In the genomic region with DNA sequence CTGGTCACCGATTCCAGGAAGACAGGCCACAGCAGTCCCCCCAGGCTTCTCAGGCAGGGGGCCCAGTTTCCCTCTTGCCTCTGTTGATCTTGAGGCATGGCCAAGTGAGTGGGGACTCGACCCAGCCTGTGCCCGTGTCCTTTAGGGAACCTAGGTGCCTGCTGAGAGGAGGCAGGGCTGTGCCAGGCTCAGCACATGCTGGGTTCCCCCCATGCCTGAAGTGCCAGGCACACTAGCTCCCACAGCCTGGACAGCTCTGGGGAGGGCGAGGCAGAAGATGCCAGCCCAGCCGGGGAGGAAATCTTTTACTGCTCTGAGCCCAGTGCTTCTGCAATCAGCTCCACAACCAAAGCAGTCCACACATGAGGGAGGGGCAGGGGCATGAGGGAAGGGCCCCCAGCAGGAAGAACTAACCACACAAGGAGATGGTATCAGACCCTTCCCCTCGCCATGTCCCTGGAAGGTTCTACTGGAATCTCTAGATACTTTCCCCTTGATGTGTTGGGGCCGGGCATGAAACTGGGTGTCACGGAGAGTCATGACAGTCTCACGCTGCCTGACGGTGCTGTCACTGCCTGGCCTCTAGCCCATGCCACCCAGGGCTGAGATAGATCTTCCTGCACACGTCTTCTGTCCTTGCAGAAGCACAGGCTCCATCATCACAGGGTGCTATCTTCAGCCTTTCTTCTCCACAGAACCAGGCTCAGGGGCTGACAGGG, we compare ENCODE assay signal across 9 cellular contexts. TPM values are rescaled to one million over a fixed set of nuclear protein-coding genes. Genes with fewer than 3 reads are reported as not detected.
DNase-seq lines count a peak whose midpoint lies in the region; ATAC-seq lines count a peak whose summit lies in the region.
"Had no signal": no experiment of that assay in that cellular context is flagged by ENCODE, and none has a peak within 500 bp of the region (broad histone marks: within the 10 kb centered on the region; RNA-seq: fewer than 3 reads in every experiment).

No MANE protein-coding gene starts in this region.

- peaks cover 31 to 61% of the 10 kb centered on the region in 2 donors for H3K4me1 ChIP-seq in muscle layer of duodenum (ENCODE audit: control insufficient read depth in 1 of 2, insufficient read depth in 2 of 2, low read length in 2 of 2)

- H3K4me3 ChIP-seq in muscle layer of duodenum (ENCODE audit: low read depth in 1 of 2, low read length in 2 of 2): no peak overlapping the region

- H3K9me3 ChIP-seq in muscle layer of duodenum (ENCODE audit: control insufficient read depth in 1 of 2, low read length in 2 of 2): no peaks in the 10 kb centered on the region

- ATAC-seq in HG02623 (IDR thresholded peaks at IDR 0.05; ENCODE audit: unreplicated experiment): no peak

- H3K36me3 ChIP-seq in muscle layer of duodenum (ENCODE audit: control insufficient read depth in 1 of 2, insufficient read depth in 2 of 2, low read length in 2 of 2): no peaks in the 10 kb centered on the region

- peak; percentile 37 for DNase-seq in stimulated activated CD4-positive, alpha-beta T cell treated with anti-CD3 and anti-CD28 coated beads, Interleukin-1b, Interleukin-23, amount 100 ng/mL, for 48 hours
- DNase-seq in stimulated activated CD4-positive, alpha-beta T cell treated with anti-CD3 and anti-CD28 coated beads, Interleukin-4, amount 100 ng/mL, for 1 hour: no peak
- DNase-seq in mesenteric fat pad (ENCODE audit: low spot score) (no peak), NCI-H1092 treated with DMSO at 0.1 percent for 48 hours (lab: John Stamatoyannopoulos, UW) (no peak)
- no peak for DNase-seq in central memory CD4-positive, alpha-beta T cell

- peak overlapping the region; percentile 89 for H3K27ac ChIP-seq in cingulate gyrus (ENCODE audit: low read depth, low read length)
- peak overlapping the region; percentile 53 for H3K27ac ChIP-seq in muscle layer of duodenum (ENCODE audit: low read length)
- H3K27ac ChIP-seq: VCaP had no signal

- no peaks in the 10 kb centered on the region for H3K27me3 ChIP-seq in muscle layer of duodenum (ENCODE audit: low read depth, low read length)

RNA-seq across cellular contexts. Expression of a gene that starts 25.5 kb away (rescaled TPM):
- total RNA-seq in mesenteric fat pad: 48.6 TPM
